13 cellular contexts compared by ENCODE assay signal in the genomic region with DNA sequence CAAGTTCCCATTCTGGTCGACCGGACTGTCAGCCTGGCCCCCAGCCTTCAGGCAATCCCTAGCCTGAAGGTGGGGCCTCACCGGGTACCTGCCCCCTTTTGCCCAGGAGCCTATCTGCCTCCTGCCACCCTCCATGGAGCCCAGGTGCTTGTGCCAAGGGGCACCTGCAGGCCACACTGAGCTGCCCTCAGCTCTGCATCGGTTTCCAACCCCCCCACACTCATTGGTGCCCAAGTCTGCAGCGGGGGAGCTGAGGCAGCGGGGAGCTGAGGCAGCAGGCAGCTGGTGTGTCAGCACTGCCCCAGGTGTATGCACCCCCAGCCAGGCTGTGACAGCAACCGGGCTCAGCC.
DNase-seq lines count a peak whose midpoint lies in the region; ATAC-seq lines count a peak whose summit lies in the region.
"Had no signal": no experiment of that assay in that cellular context is flagged by ENCODE, and none has a peak within 500 bp of the region (broad histone marks: within the 10 kb centered on the region; RNA-seq: fewer than 3 reads in every experiment).

No MANE protein-coding gene starts in this region.

- DNase-seq in Right ventricle myocardium inferior (ENCODE audit: missing footprints) (peak; percentile 33), Right ventricle myocardium superior (no peak), islet precursor cell (peak; percentile 53), neuronal stem cell (ENCODE audit: low spot score) (no peak), aorta (peak in 1 of 2 donors; percentile 38)
- no peak for DNase-seq in activated CD4-positive, CD25-positive, alpha-beta regulatory T cell treated with anti-CD3 and anti-CD28 coated beads, Interleukin-2, amount 50 U/mL, for 72 hours
- DNase-seq: CD4-positive, alpha-beta T cell; GM23248; HCEC 1CT had no signal

- intact Hi-C loops in Right ventricle myocardium inferior (cut with DNase I) (loop anchor here (10.0 kb wide), 1 partner anchor 125 kb away; no protein-coding TSS in a partner anchor), Right ventricle myocardium superior (cut with DNase I) (no loop called here), aorta (cut with DNase I) (no loop called here)

- H2AK5ac ChIP-seq in neuronal stem cell (ENCODE audit: low read depth, low read length): no peak overlapping the region

- H3K9me3 ChIP-seq in neuronal stem cell (replicated peaks in 1 of 2; ENCODE audit: control insufficient read depth in 2 of 2, insufficient read depth in 1 of 2, low read depth in 1 of 2, low read length in 2 of 2): peaks cover 0 to 2% of the 10 kb centered on the region in 2 donors
- peaks cover 2% of the 10 kb centered on the region for H3K9me3 ChIP-seq in aorta (ENCODE audit: control insufficient read depth, low read length)
- H3K9me3 ChIP-seq: Caco-2 had no signal

- H3K4me3 ChIP-seq in neuronal stem cell (ENCODE audit: low read length in 2 of 2) (no peak overlapping the region), aorta (ENCODE audit: low read length in 2 of 2) (no peak overlapping the region)
- H3K4me3 ChIP-seq: GM23248 had no signal

- H3K27ac ChIP-seq in neuronal stem cell (replicated peaks; ENCODE audit: low read length) (no peak overlapping the region), aorta (ENCODE audit: low read depth in 1 of 2, low read length in 2 of 2) (no peak overlapping the region)
- H3K27ac ChIP-seq: C4-2B, GM23248 had no signal

- H4K8ac ChIP-seq in neuronal stem cell (ENCODE audit: low read depth, low read length): no peak overlapping the region

- no peak overlapping the region for H2BK12ac ChIP-seq in neuronal stem cell (ENCODE audit: low read length)

- H3K14ac ChIP-seq in neuronal stem cell (ENCODE audit: low read length): peak overlapping the region; percentile 41

- H3K9ac ChIP-seq in neuronal stem cell (ENCODE audit: low read depth, low read length, poor library complexity): no peak overlapping the region
- H3K9ac ChIP-seq: GM23248 had no signal

- H3K18ac ChIP-seq in neuronal stem cell (ENCODE audit: low read length): peak overlapping the region; percentile 67

- no peak overlapping the region for H2BK15ac ChIP-seq in neuronal stem cell (ENCODE audit: low read length)

- peaks cover 2 to 7% of the 10 kb centered on the region in 2 donors for H3K36me3 ChIP-seq in neuronal stem cell (replicated peaks in 1 of 2; ENCODE audit: control insufficient read depth in 2 of 2, insufficient read depth in 2 of 2, low read length in 2 of 2)
- peaks cover 0 to 4% of the 10 kb centered on the region in 2 donors for H3K36me3 ChIP-seq in aorta (ENCODE audit: control insufficient read depth in 1 of 2, insufficient read depth in 2 of 2, low read length in 1 of 2)

- peak overlapping the region; percentile 43 for H2BK5ac ChIP-seq in neuronal stem cell (ENCODE audit: low read length)

- no peak overlapping the region for H3K4ac ChIP-seq in neuronal stem cell (ENCODE audit: low read length)

- no peak overlapping the region for H3K23ac ChIP-seq in neuronal stem cell (ENCODE audit: low read depth, low read length, poor library complexity)

- H4K91ac ChIP-seq in neuronal stem cell (ENCODE audit: low read depth, low read length, poor library complexity): no peak overlapping the region

- H3K4me1 ChIP-seq in neuronal stem cell (ENCODE audit: control insufficient read depth in 2 of 2, insufficient read depth in 1 of 2, low read depth in 1 of 2, low read length in 2 of 2) (peaks cover 0 to 4% of the 10 kb centered on the region in 2 donors), aorta (ENCODE audit: control insufficient read depth in 1 of 2, insufficient read depth in 2 of 2, low read length in 2 of 2) (no peaks in the 10 kb centered on the region)
- H3K4me1 ChIP-seq: Caco-2 had no signal

- no peak for ATAC-seq in Right ventricle myocardium inferior
- no peak for ATAC-seq in Right ventricle myocardium superior (ENCODE audit: poor library complexity)
- ATAC-seq in aorta (ENCODE audit: low FRiP score): peak; percentile 27
- ATAC-seq in HG03280 (IDR thresholded peaks at IDR 0.05; ENCODE audit: unreplicated experiment): no peak
- ATAC-seq: HepG2 had no signal

- no peak overlapping the region for H2AFZ ChIP-seq in neuronal stem cell (ENCODE audit: low read length)
- H2AFZ ChIP-seq: GM23248 had no signal

- H3K27me3 ChIP-seq in neuronal stem cell (ENCODE audit: control insufficient read depth in 3 of 3, insufficient read depth in 3 of 3, low read depth in 1 of 3, low read length in 3 of 3) (no peaks in the 10 kb centered on the region), aorta (ENCODE audit: control insufficient read depth in 1 of 2, insufficient read depth in 2 of 2, low read length in 1 of 2) (no peaks in the 10 kb centered on the region)

- H3K79me1 ChIP-seq in neuronal stem cell (ENCODE audit: low read depth, low read length): no peaks in the 10 kb centered on the region

- H3K4me2 ChIP-seq in neuronal stem cell (ENCODE audit: insufficient read depth, low read length, poor library complexity, severe bottlenecking): no peak overlapping the region

- peak overlapping the region; percentile 47 for H2BK120ac ChIP-seq in neuronal stem cell (ENCODE audit: low read depth, low read length)

- WGBS in neuronal stem cell (ENCODE audit: extremely low coverage in 2 of 2, insufficient read length in 2 of 2, insufficient replicate concordance in 1 of 2), 2 donors: no CpG with 5 or more reads among the region's 7 CpGs
- 94% methylated on average over 7 of the region's 7 CpGs for WGBS in aorta, 2 donors

Comparison
In these comparisons a context has a peak if more than half of its experiments do, and no peak if none do; other contexts are left out.
1. DNase-seq: peak in Right ventricle myocardium inferior (single experiment) and islet precursor cell (single experiment); none in Right ventricle myocardium superior (single experiment), neuronal stem cell (single experiment) and activated CD4-positive, CD25-positive, alpha-beta regulatory T cell treated with anti-CD3 and anti-CD28 coated beads, Interleukin-2, amount 50 U/mL, for 72 hours (single experiment).